24 cellular contexts compared by ENCODE assay signal in the genomic region with DNA sequence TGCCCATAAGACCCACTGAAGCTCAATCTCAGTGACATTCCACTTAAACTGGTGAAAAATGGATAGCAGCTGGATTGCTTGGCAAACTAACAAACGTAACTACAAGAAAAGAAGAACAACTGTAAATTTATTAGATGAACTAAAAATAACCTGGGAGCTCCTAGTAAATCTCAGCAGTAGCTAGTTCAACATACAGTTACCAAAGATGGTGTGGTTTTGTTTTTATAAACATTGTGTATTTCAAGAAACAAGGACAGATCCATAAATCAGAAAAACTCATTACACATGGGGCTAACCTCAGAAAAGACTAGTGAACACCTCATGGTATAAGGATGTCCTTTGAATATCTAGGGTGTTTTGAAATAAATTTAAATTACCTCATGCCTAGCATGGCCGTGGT.
"Had no signal": no experiment of that assay in that cellular context is flagged by ENCODE, and none has a peak within 500 bp of the region (broad histone marks: within the 10 kb centered on the region; RNA-seq: fewer than 3 reads in every experiment).

No MANE protein-coding gene starts in this region.

- H2AFZ ChIP-seq: neural progenitor cell had no signal

- H3K4me2 ChIP-seq: neural progenitor cell had no signal

- H3K9ac ChIP-seq: neural progenitor cell had no signal

- H3K4me1 ChIP-seq: esophagus muscularis mucosa, left lung, neural progenitor cell, spleen, testis, tibial nerve, upper lobe of right lung had no signal

- H3K9me3 ChIP-seq: esophagus muscularis mucosa, left lung, ovary, spleen, testis, tibial nerve, upper lobe of right lung had no signal

- H3K27ac ChIP-seq: cardiac muscle cell, epithelial cell of prostate, esophagus muscularis mucosa, left lung, neural progenitor cell, ovary, spleen, testis, tibial nerve, upper lobe of right lung had no signal

- H3K4me3 ChIP-seq: cardiac muscle cell, esophagus muscularis mucosa, left lung, lung, neural progenitor cell, ovary, spleen, testis, tibial nerve, upper lobe of right lung had no signal

- DNase-seq: effector memory CD4-positive, alpha-beta T cell; foreskin melanocyte; head of caudate nucleus; hippocampal formation; kidney glomerular epithelial cell; left lung; natural killer cell; nucleus accumbens; ovary; right cardiac atrium; spleen; stimulated activated CD4-positive, alpha-beta T cell treated with anti-CD3 and anti-CD28 coated beads, Interleukin-15, amount 100 ng/mL, for 24 hours; stimulated activated CD4-positive, alpha-beta T cell treated with anti-CD3 and anti-CD28 coated beads, Interleukin-1b, Interleukin-23, amount 100 ng/mL, for 48 hours; stimulated activated CD4-positive, alpha-beta T cell treated with anti-CD3 and anti-CD28 coated beads, Interleukin-4, amount 100 ng/mL, for 4 hours; stimulated activated naive B cell treated with anti-CD40 and anti-IgM and Interleukin-4, amounts not matched to agents 10 μg/mL and 1 μg/mL and 100 μg/mL, for 72 hours; stimulated activated naive CD8-positive, alpha-beta T cell treated with anti-CD3 and anti-CD28 coated beads, Interleukin-15, amount 100 ng/mL, for 72 hours; testis; upper lobe of right lung had no signal

- H3K27me3 ChIP-seq: cardiac muscle cell, esophagus muscularis mucosa, left lung, neural progenitor cell, ovary, spleen, testis, tibial nerve, upper lobe of right lung had no signal

- H3K36me3 ChIP-seq: cardiac muscle cell, esophagus muscularis mucosa, left lung, neural progenitor cell, ovary, spleen, tibial nerve, upper lobe of right lung had no signal
